9 cellular contexts compared by ENCODE assay signal in genomic region chr15:67126551-67127333, GRCh38.
DNase-seq lines count a peak whose midpoint lies in the region; ATAC-seq and TF ChIP-seq lines count a peak whose summit lies in the region.
"Had no signal": no experiment of that assay in that cellular context is flagged by ENCODE, and none has a peak within 500 bp of the region (broad histone marks: within the 10 kb centered on the region; RNA-seq: fewer than 3 reads in every experiment).

No MANE protein-coding gene starts in this region.

- CTCF ChIA-PET in A673 (lab: Charles Lee) = no interaction called here

- no peak for ATAC-seq in CD4-positive, CD25-positive, alpha-beta regulatory T cell (ENCODE audit: low read depth in 2 of 2)
- ATAC-seq in HG03095 (IDR thresholded peaks at IDR 0.05; ENCODE audit: unreplicated experiment) = no peak
- ATAC-seq in GM18868 (IDR thresholded peaks at IDR 0.05; ENCODE audit: unreplicated experiment) = no peak

- peak overlapping the region; percentile 75 to 92 (median 90) for H3K27ac Mint-ChIP-seq in CD4-positive, CD25-positive, alpha-beta regulatory T cell
- H3K27ac Mint-ChIP-seq in chondrocyte (ENCODE audit: unreplicated experiment) (peak overlapping the region; percentile 94), nephron (peak overlapping the region; percentile 90 to 98 (median 91))

- H3K4me3 ChIP-seq in CD4-positive, CD25-positive, alpha-beta regulatory T cell (ENCODE audit: low read depth, low read length) = no peak overlapping the region
- no peak overlapping the region for H3K4me3 ChIP-seq in A673 (ENCODE audit: low read depth, low read length, poor library complexity, severe bottlenecking)

- H3K9me3 ChIP-seq in CD4-positive, CD25-positive, alpha-beta regulatory T cell (ENCODE audit: control insufficient read depth in 2 of 2, low read length in 2 of 2) = no peaks in the 10 kb centered on the region
- no peaks in the 10 kb centered on the region for H3K9me3 ChIP-seq in A673 (ENCODE audit: low read depth, low read length, poor library complexity, severe bottlenecking)

- H3K27me3 ChIP-seq in CD4-positive, CD25-positive, alpha-beta regulatory T cell (ENCODE audit: control insufficient read depth, insufficient read depth, low read length) = no peaks in the 10 kb centered on the region
- no peaks in the 10 kb centered on the region for H3K27me3 ChIP-seq in A673 (replicated peaks; ENCODE audit: insufficient read depth, low read depth, low read length, poor library complexity)

- no peaks in the 10 kb centered on the region for H3K27me3 Mint-ChIP-seq in CD4-positive, CD25-positive, alpha-beta regulatory T cell
- H3K27me3 Mint-ChIP-seq in chondrocyte (ENCODE audit: low read depth) (no peaks in the 10 kb centered on the region), nephron (ENCODE audit: low read depth) (no peaks in the 10 kb centered on the region)

- TF ChIP-seq CTCF in chondrocyte (IDR thresholded peaks at IDR 0.05) = no peak
- no peak for TF ChIP-seq CTCF in nephron (IDR thresholded peaks at IDR 0.05; ENCODE audit: unreplicated experiment in 3 of 3)
- no peak for TF ChIP-seq CTCF in A673 (conservative IDR thresholded peaks at IDR 0.05; ENCODE audit: low read depth, low read length)

- H3K27ac ChIP-seq in CD4-positive, CD25-positive, alpha-beta regulatory T cell (ENCODE audit: insufficient read depth, low read length, poor library complexity, severe bottlenecking) = peak overlapping the region; percentile 6
- no peak overlapping the region for H3K27ac ChIP-seq in A673 (ENCODE audit: low read depth, low read length, poor library complexity, severe bottlenecking)

- H3K4me1 Mint-ChIP-seq in CD4-positive, CD25-positive, alpha-beta regulatory T cell = peaks cover 32 to 92% (median 65%) of the 10 kb centered on the region in 4 donors
- peaks cover 54% of the 10 kb centered on the region for H3K4me1 Mint-ChIP-seq in chondrocyte (ENCODE audit: low read depth)
- peaks cover 84% of the 10 kb centered on the region for H3K4me1 Mint-ChIP-seq in nephron

- peaks cover 9% of the 10 kb centered on the region for H3K36me3 Mint-ChIP-seq in CD4-positive, CD25-positive, alpha-beta regulatory T cell
- no peaks in the 10 kb centered on the region for H3K36me3 Mint-ChIP-seq in chondrocyte (ENCODE audit: low read depth)
- H3K36me3 Mint-ChIP-seq in nephron (ENCODE audit: low read depth) = peaks cover 5% of the 10 kb centered on the region

- POLR2A ChIA-PET in A673 (lab: Charles Lee; ENCODE audit: low non-redundant PET) = no interaction called here

- no TSS peak for BruUV-seq in A673 (replicated peaks; lab: Mats Ljungman, UMichigan)

- intact Hi-C loops in A673 (cut with micrococcal nuclease; ENCODE audit: unreplicated experiment) = no loop called here

- peak overlapping the region in 2 of 4 donors; percentile 7 for H3K4me3 Mint-ChIP-seq in CD4-positive, CD25-positive, alpha-beta regulatory T cell
- H3K4me3 Mint-ChIP-seq in chondrocyte (ENCODE audit: unreplicated experiment) (no peak overlapping the region), nephron (no peak overlapping the region)

- H3K9me3 Mint-ChIP-seq in CD4-positive, CD25-positive, alpha-beta regulatory T cell = no peaks in the 10 kb centered on the region
- H3K9me3 Mint-ChIP-seq in chondrocyte (ENCODE audit: low read depth) = no peaks in the 10 kb centered on the region
- H3K9me3 Mint-ChIP-seq in nephron = no peaks in the 10 kb centered on the region

- no peak for DNase-seq in CD4-positive, CD25-positive, alpha-beta regulatory T cell
- DNase-seq in HuH-7.5 (ENCODE audit: low spot score) (peak; percentile 86), chondrocyte (ENCODE audit: low spot score) (no peak), A673 (ENCODE audit: low spot score) (no peak), COLO829 (ENCODE audit: low spot score) (no peak)
- DNase-seq: activated CD4-positive, alpha-beta T cell treated with anti-CD3 and anti-CD28 coated beads, Interleukin-2, amount 50 U/mL, for 1 hour had no signal

- peaks cover 6% of the 10 kb centered on the region for H3K36me3 ChIP-seq in CD4-positive, CD25-positive, alpha-beta regulatory T cell (ENCODE audit: control insufficient read depth, insufficient read depth, low read length)
- no peaks in the 10 kb centered on the region for H3K36me3 ChIP-seq in A673 (ENCODE audit: insufficient read depth, low read length, poor library complexity, severe bottlenecking)

- peaks cover 35% of the 10 kb centered on the region for H3K4me1 ChIP-seq in CD4-positive, CD25-positive, alpha-beta regulatory T cell (ENCODE audit: control insufficient read depth, insufficient read depth, low read length, poor library complexity, severe bottlenecking)
- peaks cover 20% of the 10 kb centered on the region for H3K4me1 ChIP-seq in A673 (ENCODE audit: insufficient read depth, low read length, poor library complexity, severe bottlenecking)
